In the genomic region with DNA sequence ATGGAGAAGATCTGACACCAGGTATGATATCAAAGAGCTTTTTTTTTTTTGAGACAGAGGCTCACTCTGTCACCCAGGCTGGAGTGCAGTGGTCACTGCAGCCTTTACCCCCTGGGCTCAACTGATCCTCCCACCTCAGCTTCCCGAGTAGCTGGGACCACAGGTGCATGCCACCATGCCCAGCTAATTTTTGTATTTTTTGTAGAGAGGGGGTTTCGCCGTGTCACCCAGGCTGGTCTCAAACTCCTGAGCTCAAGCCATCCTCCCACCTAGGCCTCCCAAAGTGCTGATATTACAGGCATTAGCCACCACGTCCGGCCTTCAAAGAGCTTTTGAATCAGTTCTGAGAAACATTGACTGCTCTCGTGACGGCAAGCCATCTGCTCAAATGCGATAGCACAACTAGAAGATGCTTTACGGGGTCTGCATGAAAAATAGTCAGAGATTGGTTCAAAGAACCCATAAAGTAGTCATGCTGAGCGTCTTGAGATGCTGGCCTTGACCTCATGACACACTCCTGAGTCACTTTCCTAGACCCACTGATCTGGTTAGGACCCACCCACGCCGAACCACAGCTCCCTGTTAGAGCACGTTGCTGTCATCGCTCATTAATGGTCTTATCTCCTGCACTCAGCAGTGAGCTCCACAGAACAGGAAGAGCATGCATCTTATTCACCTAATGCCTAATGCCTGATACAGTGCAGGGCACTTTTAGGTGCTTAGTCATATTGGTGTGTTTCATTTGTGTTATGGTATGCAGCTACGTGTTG, we compare ENCODE assay signal across 10 cellular contexts. TPM values are rescaled to one million over a fixed set of nuclear protein-coding genes. Genes with fewer than 3 reads are reported as not detected.
A peak's percentile ranks its signal among the peaks of the same experiment; 100 is the strongest.
DNase-seq lines count a peak whose midpoint lies in the region; ATAC-seq and TF ChIP-seq lines count a peak whose summit lies in the region.
"Had no signal": no experiment of that assay in that cellular context is flagged by ENCODE, and none has a peak within 500 bp of the region (broad histone marks: within the 10 kb centered on the region; RNA-seq: fewer than 3 reads in every experiment).

No MANE protein-coding gene starts in this region.

- peak overlapping the region; percentile 24 for H3K4me2 ChIP-seq in skeletal muscle satellite cell (ENCODE audit: low read length)

- peaks cover 2% of the 10 kb centered on the region for H3K36me3 ChIP-seq in skeletal muscle satellite cell (ENCODE audit: insufficient read depth, low read length)

- H3K4me3 Mint-ChIP-seq in mesothelial cell of epicardium, result no peak overlapping the region

- H3K36me3 Mint-ChIP-seq in mesothelial cell of epicardium, result peaks cover 37% of the 10 kb centered on the region

- H3K9ac ChIP-seq in skeletal muscle satellite cell (ENCODE audit: low read depth, low read length), result peak overlapping the region; percentile 38

- peaks cover 73% of the 10 kb centered on the region for H3K4me1 ChIP-seq in skeletal muscle satellite cell (ENCODE audit: control insufficient read depth, insufficient read depth, low read length)
- H3K4me1 ChIP-seq: heart right ventricle had no signal

- H3K4me3 ChIP-seq in skeletal muscle satellite cell (ENCODE audit: low read length), result no peak overlapping the region
- H3K4me3 ChIP-seq: heart right ventricle had no signal

- H3K9me3 ChIP-seq in skeletal muscle satellite cell (replicated peaks; ENCODE audit: low read length), result no peaks in the 10 kb centered on the region
- H3K9me3 ChIP-seq: heart right ventricle had no signal

- no peaks in the 10 kb centered on the region for H3K27me3 Mint-ChIP-seq in mesothelial cell of epicardium (ENCODE audit: low read depth)

- no peak for ATAC-seq in HG03460 (IDR thresholded peaks at IDR 0.05; ENCODE audit: unreplicated experiment)

- no peak for TF ChIP-seq CTCF in mesothelial cell of epicardium (IDR thresholded peaks at IDR 0.05; ENCODE audit: unreplicated experiment)
- TF ChIP-seq CTCF in GM10248 (IDR thresholded peaks at IDR 0.05; ENCODE audit: control extremely low read depth, extremely low read depth, low read depth, missing control alignments), result no peak

- no peaks in the 10 kb centered on the region for H3K9me3 Mint-ChIP-seq in mesothelial cell of epicardium

- H3K4me1 Mint-ChIP-seq in mesothelial cell of epicardium, result peaks cover 44% of the 10 kb centered on the region

- CTCF ChIA-PET in GM10248 (lab: Yijun Ruan, JAX), result no interaction called here

- POLR2A ChIA-PET in GM10248 (lab: Yijun Ruan, JAX), result no interaction called here

- H3K27ac Mint-ChIP-seq in mesothelial cell of epicardium, result no peak overlapping the region

- H3K27me3 ChIP-seq in skeletal muscle satellite cell (ENCODE audit: control insufficient read depth, insufficient read depth, low read length), result no peaks in the 10 kb centered on the region
- H3K27me3 ChIP-seq: heart right ventricle had no signal

- DNase-seq in NK-92 treated with Interleukin-12 subunit alpha and Interleukin-12 subunit beta, amount 100 ng/mL, for 24 hours (lab: John Stamatoyannopoulos, UW), result peak; percentile 77
- DNase-seq in NK-92 (lab: John Stamatoyannopoulos, UW; ENCODE audit: unreplicated experiment) (no peak), HS-27A (ENCODE audit: low read depth) (peak; percentile 100), brain pericyte (ENCODE audit: low read depth, low spot score) (peak; percentile 44), mesothelial cell of epicardium (ENCODE audit: low spot score in 2 of 2, unreplicated experiment in 2 of 2) (no peak), GM10248 (ENCODE audit: extremely low spot score) (no peak)
- DNase-seq: activated CD8-positive, alpha-beta memory T cell treated with anti-CD3 and anti-CD28 coated beads for 24 hours; heart right ventricle had no signal

RNA-seq across cellular contexts. Expression of a gene that starts 57.0 kb away (rescaled TPM):
- 9.9 and 10.0 TPM in 2 replicates for total RNA-seq in skeletal muscle satellite cell (2012; rRNA removed)
- 126 to 134 TPM (median 128 TPM) in 3 replicates for total RNA-seq in mesothelial cell of epicardium

Comparison
In these comparisons a context has a peak if more than half of its experiments do, and no peak if none do; other contexts are left out.
1. DNase-seq: peak in NK-92 treated with Interleukin-12 subunit alpha and Interleukin-12 subunit beta, amount 100 ng/mL, for 24 hours (single experiment), HS-27A (single experiment) and brain pericyte (single experiment); none in NK-92 (single experiment), mesothelial cell of epicardium (0 of 2) and GM10248 (single experiment).